In genomic region chr10:71223365-71224058, GRCh38 we compare ENCODE assay signal across 1 cellular context.
TF ChIP-seq lines count a peak whose summit lies in the region.

No MANE protein-coding gene starts in this region.

TF ChIP-seq in WTC11, 78 proteins besides CTCF, POLR2A, EP300 and RAD21:
- TF ChIP-seq ZNF281 (CRISPR knock-in tag; IDR thresholded peaks at IDR 0.05): no peak
- TF ChIP-seq IRF1 (CRISPR knock-in tag; IDR thresholded peaks at IDR 0.05): no peak
- no peak for TF ChIP-seq ATF2 (CRISPR knock-in tag; IDR thresholded peaks at IDR 0.05; ENCODE audit: borderline replicate concordance, low read depth)
- TF ChIP-seq ZNF416 (CRISPR knock-in tag; IDR thresholded peaks at IDR 0.05): no peak
- no peak for TF ChIP-seq E2F1 (CRISPR knock-in tag; IDR thresholded peaks at IDR 0.05)
- TF ChIP-seq ETV6 (CRISPR knock-in tag; IDR thresholded peaks at IDR 0.05): no peak
- no peak for TF ChIP-seq NR1H2 (CRISPR knock-in tag; IDR thresholded peaks at IDR 0.05)
- TF ChIP-seq JAZF1 (CRISPR knock-in tag; IDR thresholded peaks at IDR 0.05): no peak
- TF ChIP-seq HMGXB4 (CRISPR knock-in tag; IDR thresholded peaks at IDR 0.05): no peak
- TF ChIP-seq PRRX2 (CRISPR knock-in tag; IDR thresholded peaks at IDR 0.05): no peak
- TF ChIP-seq ZSCAN18 (CRISPR knock-in tag; IDR thresholded peaks at IDR 0.05): no peak
- TF ChIP-seq E2F4 (CRISPR knock-in tag; IDR thresholded peaks at IDR 0.05; ENCODE audit: borderline replicate concordance, low read depth): no peak
- no peak for TF ChIP-seq MXD4 (CRISPR knock-in tag; IDR thresholded peaks at IDR 0.05; ENCODE audit: borderline replicate concordance)
- TF ChIP-seq NFE2L1 (CRISPR knock-in tag; IDR thresholded peaks at IDR 0.05): no peak
- TF ChIP-seq ZBTB43 (CRISPR knock-in tag; IDR thresholded peaks at IDR 0.05): no peak
- no peak for TF ChIP-seq ZNF121 (CRISPR knock-in tag; IDR thresholded peaks at IDR 0.05)
